ENCODE assay signal across 18 cellular contexts in the genomic region with DNA sequence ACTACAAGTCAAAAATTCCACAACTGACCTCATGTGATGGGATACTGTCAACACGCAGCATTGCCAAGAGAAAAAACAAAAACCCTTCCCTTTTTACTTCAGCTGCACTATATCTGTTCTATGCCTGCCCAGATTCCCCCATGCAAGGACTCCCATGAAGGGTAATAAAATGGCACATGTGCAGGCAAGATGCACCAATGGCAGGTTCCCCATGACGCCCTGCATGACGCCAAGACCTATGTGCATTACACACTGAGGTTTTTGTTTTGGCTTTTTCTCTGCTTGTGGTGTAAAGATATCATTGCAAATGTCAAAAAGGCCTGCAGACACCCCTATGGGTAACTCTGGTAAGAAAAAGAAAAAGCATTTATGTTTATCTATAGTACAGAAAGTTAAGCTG.
DNase-seq lines count a peak whose midpoint lies in the region; TF ChIP-seq lines count a peak whose summit lies in the region.
"Had no signal": no experiment of that assay in that cellular context is flagged by ENCODE, and none has a peak within 500 bp of the region (broad histone marks: within the 10 kb centered on the region; RNA-seq: fewer than 3 reads in every experiment).

No MANE protein-coding gene starts in this region.

- H3K4me3 ChIP-seq in ACC112 (ENCODE audit: low read depth, low read length): no peak overlapping the region
- H3K4me3 ChIP-seq in choroid plexus epithelial cell (ENCODE audit: low read depth, low read length): no peak overlapping the region
- no peak overlapping the region for H3K4me3 ChIP-seq in fibroblast of villous mesenchyme (ENCODE audit: low read depth, low read length)
- H3K4me3 ChIP-seq: A549; BLaER1 treated with 17β-estradiol and CSF1 and Interleukin-3, amounts not matched to agents 10 nM and 100 nM had no signal

- H3K79me2 ChIP-seq in ACC112 (ENCODE audit: control insufficient read depth, insufficient read depth, low read length, unreplicated experiment): no peaks in the 10 kb centered on the region

- no peaks in the 10 kb centered on the region for H3K4me1 ChIP-seq in ACC112 (ENCODE audit: control insufficient read depth, insufficient read depth, low read length, unreplicated experiment)
- H3K4me1 ChIP-seq: A549; BLaER1 treated with 17β-estradiol and CSF1 and Interleukin-3, amounts not matched to agents 10 nM and 100 nM had no signal

- H3K36me3 ChIP-seq in ACC112 (ENCODE audit: insufficient read depth, low read length): no peaks in the 10 kb centered on the region
- H3K36me3 ChIP-seq: BLaER1 treated with 17β-estradiol and CSF1 and Interleukin-3, amounts not matched to agents 10 nM and 100 nM had no signal

- peak overlapping the region; percentile 11 for H2AFZ ChIP-seq in ACC112 (ENCODE audit: low read length, unreplicated experiment)

- intact Hi-C loops in posterior vena cava (cut with DNase I): no loop called here

- no peaks in the 10 kb centered on the region for H3K27me3 ChIP-seq in ACC112 (ENCODE audit: insufficient read depth, low read length)
- H3K27me3 ChIP-seq: BLaER1 treated with 17β-estradiol and CSF1 and Interleukin-3, amounts not matched to agents 10 nM and 100 nM had no signal

- TF ChIP-seq CTCF in choroid plexus epithelial cell (conservative IDR thresholded peaks at IDR 0.05; ENCODE audit: low read depth, low read length): no peak
- no peak for TF ChIP-seq CTCF in fibroblast of villous mesenchyme (IDR thresholded peaks at IDR 0.05; ENCODE audit: insufficient read depth, low read depth, low read length)

- DNase-seq in choroid plexus epithelial cell (ENCODE audit: low read depth) (peak; percentile 16), fibroblast of villous mesenchyme (ENCODE audit: low read depth) (peak; percentile 76), posterior vena cava (ENCODE audit: low spot score) (peak; percentile 45), COLO668 (lab: John Stamatoyannopoulos, UW; ENCODE audit: unreplicated experiment) (no peak), DMS 273 treated with DMSO at 0.1 percent for 48 hours (lab: John Stamatoyannopoulos, UW) (no peak), AG08396 (ENCODE audit: low spot score) (no peak)
- DNase-seq: ACHN; AML-193; CD4-positive, alpha-beta T cell; CD8-positive, alpha-beta T cell; COR-L47; DMS79 treated with DMSO at 0.1 percent for 48 hours; GF-D8 had no signal

- no peak overlapping the region for H3K27ac ChIP-seq in ACC112 (ENCODE audit: low read depth, low read length)
- H3K27ac ChIP-seq: 22Rv1; A549; BLaER1 treated with 17β-estradiol and CSF1 and Interleukin-3, amounts not matched to agents 10 nM and 100 nM; C4-2B had no signal

Comparison
In these comparisons a context has a peak if more than half of its experiments do, and no peak if none do; other contexts are left out.
1. DNase-seq: peak in choroid plexus epithelial cell (single experiment), fibroblast of villous mesenchyme (single experiment) and posterior vena cava (single experiment); none in COLO668 (single experiment), DMS 273 treated with DMSO at 0.1 percent for 48 hours (single experiment) and AG08396 (single experiment).